8 cellular contexts compared by ENCODE assay signal in the genomic region with DNA sequence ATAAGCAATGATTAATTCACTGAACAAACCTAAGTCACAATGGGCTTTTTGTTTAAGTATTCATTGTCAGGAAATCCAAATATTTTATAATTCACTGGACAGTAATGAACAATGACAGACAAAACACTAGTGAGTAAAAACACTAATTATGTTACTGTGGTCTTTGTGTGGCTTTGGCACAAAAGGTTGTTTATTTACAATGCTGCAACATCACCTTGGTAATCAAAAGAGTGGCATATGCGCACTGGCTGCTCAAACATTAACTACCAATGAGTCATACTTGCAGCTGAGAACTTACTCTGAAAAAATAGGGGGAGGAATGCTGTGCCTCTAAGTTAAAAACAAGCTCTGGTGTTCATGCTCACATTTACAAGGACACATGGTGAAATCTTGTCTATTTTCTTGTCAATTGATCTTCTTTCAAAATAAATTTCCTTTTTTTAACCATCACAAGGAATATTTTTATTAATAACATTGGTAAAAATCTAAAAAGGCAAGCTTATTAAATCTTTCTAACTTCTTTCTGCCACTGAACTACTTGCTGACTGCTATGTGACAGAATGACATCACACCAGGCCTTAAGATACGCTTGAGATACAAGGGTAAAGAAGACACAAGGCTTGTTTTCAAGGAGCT.
A peak's percentile ranks its signal among the peaks of the same experiment; 100 is the strongest.
DNase-seq lines count a peak whose midpoint lies in the region; ATAC-seq and TF ChIP-seq lines count a peak whose summit lies in the region.
"Had no signal": no experiment of that assay in that cellular context is flagged by ENCODE, and none has a peak within 500 bp of the region (broad histone marks: within the 10 kb centered on the region; RNA-seq: fewer than 3 reads in every experiment).

No MANE protein-coding gene starts in this region.

- H3K4me3 ChIP-seq in ectodermal cell (ENCODE audit: insufficient read depth, low read depth, low read length) = no peak overlapping the region

- H3K27ac ChIP-seq in ectodermal cell (ENCODE audit: insufficient read depth, low read depth, low read length, poor library complexity, severe bottlenecking) = peak overlapping the region; percentile 38

- peak overlapping the region; percentile 50 for H3K27ac Mint-ChIP-seq in mesothelial cell of epicardium

- H3K27me3 Mint-ChIP-seq in mesothelial cell of epicardium (ENCODE audit: low read depth) = no peaks in the 10 kb centered on the region
- H3K27me3 Mint-ChIP-seq: activated naive CD8-positive, alpha-beta T cell had no signal

- no peaks in the 10 kb centered on the region for H3K27me3 ChIP-seq in ectodermal cell (ENCODE audit: control insufficient read depth, insufficient read depth, low read length, poor library complexity, severe bottlenecking)

- peaks cover 12% of the 10 kb centered on the region for H3K36me3 Mint-ChIP-seq in mesothelial cell of epicardium

- H3K4me3 Mint-ChIP-seq in mesothelial cell of epicardium = no peak overlapping the region
- H3K4me3 Mint-ChIP-seq: activated naive CD8-positive, alpha-beta T cell had no signal

- DNase-seq in GM04504 (ENCODE audit: low read depth) (peak; percentile 87), GM20000 (ENCODE audit: low spot score) (peak; percentile 55), HS-5 (ENCODE audit: low read depth) (peak; percentile 56), RKO (ENCODE audit: low spot score) (peak; percentile 94), mesothelial cell of epicardium (ENCODE audit: low spot score in 2 of 2, unreplicated experiment in 2 of 2) (no peak)

- H3K4me1 Mint-ChIP-seq in mesothelial cell of epicardium = peaks cover 21% of the 10 kb centered on the region

- H3K9me3 Mint-ChIP-seq in mesothelial cell of epicardium = peaks cover 9% of the 10 kb centered on the region

- 80 to 100% methylated on average over 2 of the region's 2 CpGs for WGBS in ectodermal cell, 2 experiments

- no peaks in the 10 kb centered on the region for H3K4me1 ChIP-seq in ectodermal cell (ENCODE audit: control insufficient read depth, insufficient read depth, low read length)

- TF ChIP-seq CTCF in GM20000 (IDR thresholded peaks at IDR 0.05; ENCODE audit: extremely low read depth, missing control alignments) (no peak), mesothelial cell of epicardium (IDR thresholded peaks at IDR 0.05; ENCODE audit: unreplicated experiment) (no peak)

- ATAC-seq in GM21360 (IDR thresholded peaks at IDR 0.05; ENCODE audit: unreplicated experiment) = no peak

- no peaks in the 10 kb centered on the region for H3K36me3 ChIP-seq in ectodermal cell (ENCODE audit: control insufficient read depth, insufficient read depth, low read length)

- no peaks in the 10 kb centered on the region for H3K9me3 ChIP-seq in ectodermal cell (ENCODE audit: control insufficient read depth, low read length)

Comparison
In these comparisons a context has a peak if more than half of its experiments do, and no peak if none do; other contexts are left out.
1. DNase-seq: peak in GM04504 (single experiment), GM20000 (single experiment), HS-5 (single experiment) and RKO (single experiment); none in mesothelial cell of epicardium (0 of 2).